In genomic region chr4:122129061-122129460, GRCh38 we compare ENCODE assay signal across 16 cellular contexts. TPM values are rescaled to one million over a fixed set of nuclear protein-coding genes. Genes with fewer than 3 reads are reported as not detected.
DNase-seq lines count a peak whose midpoint lies in the region; ATAC-seq, FAIRE-seq and TF ChIP-seq lines count a peak whose summit lies in the region.
"Had no signal": no experiment of that assay in that cellular context is flagged by ENCODE, and none has a peak within 500 bp of the region (broad histone marks: within the 10 kb centered on the region; RNA-seq: fewer than 3 reads in every experiment).

No MANE protein-coding gene starts in this region.

- H3K4me1 Mint-ChIP-seq in activated CD4-positive, alpha-beta T cell treated with anti-CD3 and anti-CD28 coated beads, Interleukin-2, amount 10 ng/mL, durations not matched to agents 24 days and 14 days, result peaks cover 20% of the 10 kb centered on the region
- H3K4me1 Mint-ChIP-seq in natural killer cell treated with Interleukin-12 subunit alpha and Interleukin-12 subunit beta and Interleukin-15 and Interleukin-18, amount 100 ng/mL, for 72 hours (ENCODE audit: low read depth in 2 of 2), result peaks cover 11 to 30% of the 10 kb centered on the region in 2 donors
- H3K4me1 Mint-ChIP-seq in natural killer cell, result peaks cover 7 to 9% of the 10 kb centered on the region in 2 donors
- peaks cover 22% of the 10 kb centered on the region for H3K4me1 Mint-ChIP-seq in activated T-helper 17 cell treated with anti-CD3 and anti-CD28 coated beads, Interleukin-2, amount 50 U/mL, for 72 hours
- H3K4me1 Mint-ChIP-seq: CD14-positive monocyte had no signal

- TF ChIP-seq POLR2A in H54 (IDR thresholded peaks at IDR 0.05; ENCODE audit: low read depth, low read length), result no peak

- TF ChIP-seq CTCF in natural killer cell (IDR thresholded peaks at IDR 0.05), result no peak

- H3K27ac Mint-ChIP-seq in activated CD4-positive, alpha-beta T cell treated with anti-CD3 and anti-CD28 coated beads, Interleukin-2, amount 10 ng/mL, durations not matched to agents 24 days and 14 days, result no peak overlapping the region
- peak overlapping the region in 1 of 2 donors; percentile 8 for H3K27ac Mint-ChIP-seq in natural killer cell treated with Interleukin-12 subunit alpha and Interleukin-12 subunit beta and Interleukin-15 and Interleukin-18, amount 100 ng/mL, for 72 hours
- H3K27ac Mint-ChIP-seq in natural killer cell, result no peak overlapping the region
- H3K27ac Mint-ChIP-seq in activated T-helper 17 cell treated with anti-CD3 and anti-CD28 coated beads, Interleukin-2, amount 50 U/mL, for 72 hours, result peak overlapping the region; percentile 8
- H3K27ac Mint-ChIP-seq: CD14-positive monocyte; CD8-positive, alpha-beta T cell had no signal

- H3K9me3 Mint-ChIP-seq in activated CD4-positive, alpha-beta T cell treated with anti-CD3 and anti-CD28 coated beads, Interleukin-2, amount 10 ng/mL, durations not matched to agents 24 days and 14 days, result peaks cover 24% of the 10 kb centered on the region
- peaks cover 9% of the 10 kb centered on the region for H3K9me3 Mint-ChIP-seq in natural killer cell treated with Interleukin-12 subunit alpha and Interleukin-12 subunit beta and Interleukin-15 and Interleukin-18, amount 100 ng/mL, for 72 hours
- peaks cover 2 to 3% of the 10 kb centered on the region in 2 donors for H3K9me3 Mint-ChIP-seq in natural killer cell
- peaks cover 7% of the 10 kb centered on the region for H3K9me3 Mint-ChIP-seq in activated T-helper 17 cell treated with anti-CD3 and anti-CD28 coated beads, Interleukin-2, amount 50 U/mL, for 72 hours

- no peak for FAIRE-seq in H54 (lab: Jason Lieb, UNC)
- FAIRE-seq: GM19239, H1 had no signal

- peak overlapping the region; percentile 1 for H3K4me3 Mint-ChIP-seq in activated CD4-positive, alpha-beta T cell treated with anti-CD3 and anti-CD28 coated beads, Interleukin-2, amount 10 ng/mL, durations not matched to agents 24 days and 14 days
- peak overlapping the region; percentile 29 for H3K4me3 Mint-ChIP-seq in natural killer cell treated with Interleukin-12 subunit alpha and Interleukin-12 subunit beta and Interleukin-15 and Interleukin-18, amount 100 ng/mL, for 72 hours
- no peak overlapping the region for H3K4me3 Mint-ChIP-seq in natural killer cell
- peak overlapping the region; percentile 7 for H3K4me3 Mint-ChIP-seq in activated T-helper 17 cell treated with anti-CD3 and anti-CD28 coated beads, Interleukin-2, amount 50 U/mL, for 72 hours
- H3K4me3 Mint-ChIP-seq: CD14-positive monocyte; CD8-positive, alpha-beta T cell had no signal

- ATAC-seq in natural killer cell treated with Interleukin-12 subunit alpha and Interleukin-12 subunit beta and Interleukin-15 and Interleukin-18, amount 100 ng/mL, for 72 hours, result peak in 1 of 2 donors; percentile 52
- ATAC-seq in natural killer cell, result no peak
- peak; percentile 58 for ATAC-seq in activated T-helper 17 cell treated with anti-CD3 and anti-CD28 coated beads, Interleukin-2, amount 50 U/mL, for 72 hours (replicated peaks)
- ATAC-seq in GM21447 (IDR thresholded peaks at IDR 0.05; ENCODE audit: unreplicated experiment), result no peak
- ATAC-seq in HG03378 (IDR thresholded peaks at IDR 0.05; ENCODE audit: unreplicated experiment), result no peak
- ATAC-seq: CD8-positive, alpha-beta T cell; HCT116 had no signal

- no peaks in the 10 kb centered on the region for H3K27me3 Mint-ChIP-seq in activated CD4-positive, alpha-beta T cell treated with anti-CD3 and anti-CD28 coated beads, Interleukin-2, amount 10 ng/mL, durations not matched to agents 24 days and 14 days
- H3K27me3 Mint-ChIP-seq in natural killer cell treated with Interleukin-12 subunit alpha and Interleukin-12 subunit beta and Interleukin-15 and Interleukin-18, amount 100 ng/mL, for 72 hours, result peaks cover 0 to 3% of the 10 kb centered on the region in 2 donors
- peaks cover 4 to 6% of the 10 kb centered on the region in 2 donors for H3K27me3 Mint-ChIP-seq in natural killer cell (ENCODE audit: low read depth in 2 of 2)
- no peaks in the 10 kb centered on the region for H3K27me3 Mint-ChIP-seq in activated T-helper 17 cell treated with anti-CD3 and anti-CD28 coated beads, Interleukin-2, amount 50 U/mL, for 72 hours

- peaks cover 13% of the 10 kb centered on the region for H3K36me3 Mint-ChIP-seq in activated CD4-positive, alpha-beta T cell treated with anti-CD3 and anti-CD28 coated beads, Interleukin-2, amount 10 ng/mL, durations not matched to agents 24 days and 14 days (ENCODE audit: low read depth)
- peaks cover 15% of the 10 kb centered on the region for H3K36me3 Mint-ChIP-seq in natural killer cell treated with Interleukin-12 subunit alpha and Interleukin-12 subunit beta and Interleukin-15 and Interleukin-18, amount 100 ng/mL, for 72 hours
- H3K36me3 Mint-ChIP-seq in natural killer cell, result no peaks in the 10 kb centered on the region
- H3K36me3 Mint-ChIP-seq in activated T-helper 17 cell treated with anti-CD3 and anti-CD28 coated beads, Interleukin-2, amount 50 U/mL, for 72 hours (ENCODE audit: low read depth), result no peaks in the 10 kb centered on the region
- H3K36me3 Mint-ChIP-seq: CD14-positive monocyte; CD8-positive, alpha-beta T cell had no signal

- intact Hi-C loops in activated CD4-positive, alpha-beta T cell treated with anti-CD3 and anti-CD28 coated beads, Interleukin-2, amount 10 ng/mL, durations not matched to agents 24 days and 14 days (cut with micrococcal nuclease), result loop anchor here (1.0 kb wide), 1 partner anchor 23 kb away; the partner anchor contains the start of gene BLTP1
- intact Hi-C loops in natural killer cell (cut with micrococcal nuclease), result no loop called here

- peak; percentile 64 for DNase-seq in activated CD4-positive, alpha-beta T cell treated with anti-CD3 and anti-CD28 coated beads, Interleukin-2, amount 10 ng/mL, durations not matched to agents 24 days and 14 days
- DNase-seq in activated CD4-positive, alpha-beta T cell treated with anti-CD3 and anti-CD28 coated beads, Interleukin-2, amount 50 U/mL, for 4 hours, result no peak
- no peak for DNase-seq in natural killer cell treated with Interleukin-12 subunit alpha and Interleukin-12 subunit beta and Interleukin-15 and Interleukin-18, amount 100 ng/mL, for 72 hours (ENCODE audit: low spot score)
- DNase-seq in natural killer cell, result no peak
- no peak for DNase-seq in H54 (ENCODE audit: insufficient read length, low spot score)
- DNase-seq: CD8-positive, alpha-beta T cell; COR-L47; DND-41; GDM1 had no signal

RNA-seq across cellular contexts. Expression of gene BLTP1, which starts 23.1 kb away (rescaled TPM):
- 26.2 and 28.9 TPM in 2 replicates for total RNA-seq in activated CD4-positive, alpha-beta T cell treated with anti-CD3 and anti-CD28 coated beads, Interleukin-2, amount 10 ng/mL, durations not matched to agents 24 days and 14 days
- 10 to 100 TPM; 34.9 to 45.2 TPM for total RNA-seq in natural killer cell treated with Interleukin-12 subunit alpha and Interleukin-12 subunit beta and Interleukin-15 and Interleukin-18, amount 100 ng/mL, for 72 hours
- 100 to 1,000 TPM; 117 to 130 (median 124) TPM for total RNA-seq in natural killer cell
- total RNA-seq in activated T-helper 17 cell treated with anti-CD3 and anti-CD28 coated beads, Interleukin-2, amount 50 U/mL, for 72 hours, result 10 to 100 TPM; 43.2 to 49.9 TPM
